1 cellular context compared by ENCODE assay signal in the genomic region with DNA sequence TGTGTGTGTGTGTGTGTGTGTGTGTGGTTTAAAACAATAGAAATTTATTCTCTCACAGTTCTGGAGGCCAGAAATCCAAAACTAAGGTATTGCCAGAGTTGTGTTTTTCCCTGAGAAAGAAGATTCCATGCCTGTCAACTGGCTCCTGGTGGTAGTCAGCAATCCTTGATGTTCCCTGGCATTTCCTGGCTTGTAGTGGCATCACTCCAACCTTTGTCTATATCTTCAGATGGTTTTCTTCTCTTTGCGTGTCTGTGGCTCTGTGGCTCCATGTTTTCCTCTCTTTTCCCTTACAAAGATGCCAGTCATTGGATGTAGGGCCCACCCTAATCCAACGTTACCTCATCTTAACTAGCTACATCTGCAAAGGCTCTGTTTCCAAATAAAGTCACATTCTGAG.
TF ChIP-seq lines count a peak whose summit lies in the region.

No MANE protein-coding gene starts in this region.

TF ChIP-seq in IMR-90, 13 proteins besides CTCF, POLR2A, EP300 and RAD21:
- TF ChIP-seq RCOR1 (IDR thresholded peaks at IDR 0.05; ENCODE audit: insufficient replicate concordance, low read length) (no peak), SMC3 (IDR thresholded peaks at IDR 0.05; ENCODE audit: low read depth, low read length) (no peak), RFX5 (IDR thresholded peaks at IDR 0.05; ENCODE audit: low read depth, low read length) (no peak), MAFK (IDR thresholded peaks at IDR 0.05; ENCODE audit: low read depth, low read length) (no peak), CHD1 (IDR thresholded peaks at IDR 0.05; ENCODE audit: low read depth, low read length) (no peak), NFE2L2 (IDR thresholded peaks at IDR 0.05; ENCODE audit: low read depth, low read length) (no peak), ELK1 (IDR thresholded peaks at IDR 0.05; ENCODE audit: borderline replicate concordance, low read depth, low read length) (no peak), CEBPB (IDR thresholded peaks at IDR 0.05; ENCODE audit: low read depth, low read length) (no peak)
- TF ChIP-seq, protein P1, sequence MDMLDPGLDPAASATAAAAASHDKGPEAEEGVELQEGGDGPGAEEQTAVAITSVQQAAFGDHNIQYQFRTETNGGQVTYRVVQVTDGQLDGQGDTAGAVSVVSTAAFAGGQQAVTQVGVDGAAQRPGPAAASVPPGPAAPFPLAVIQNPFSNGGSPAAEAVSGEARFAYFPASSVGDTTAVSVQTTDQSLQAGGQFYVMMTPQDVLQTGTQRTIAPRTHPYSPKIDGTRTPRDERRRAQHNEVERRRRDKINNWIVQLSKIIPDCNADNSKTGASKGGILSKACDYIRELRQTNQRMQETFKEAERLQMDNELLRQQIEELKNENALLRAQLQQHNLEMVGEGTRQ (IDR thresholded peaks at IDR 0.05; ENCODE audit: low read depth, low read length), result no peak
TF ChIP-seq in IMR-90: peak in this region for 0.
